ENCODE assay signal across 5 cellular contexts in genomic region chr6:85212794-85213193, GRCh38.
DNase-seq lines count a peak whose midpoint lies in the region; ATAC-seq, FAIRE-seq and TF ChIP-seq lines count a peak whose summit lies in the region.
"Not testable (repeated sequence)": the region's sequence is repeated elsewhere in the genome, so short reads cannot be mapped to it uniquely, and the experiment has no call there.

No MANE protein-coding gene starts in this region.

- H3K27me3 ChIP-seq in GM23248 (replicated peaks; ENCODE audit: insufficient read depth); HepG2 (ENCODE audit: control insufficient read depth in 1 of 2, insufficient read depth in 2 of 2, low read length in 2 of 2); osteoblast (ENCODE audit: insufficient read depth, low read length): not testable (repeated sequence)

- H3K4me1 Mint-ChIP-seq in WTC11: peaks cover 12% of the 10 kb centered on the region

- intact Hi-C loops in HepG2 (cut with micrococcal nuclease; ENCODE audit: unreplicated experiment): not testable (repeated sequence)

- TF ChIP-seq POLR2A in HepG2 (IDR thresholded peaks at IDR 0.05; ENCODE audit: insufficient read depth in 1 of 2, low read depth in 2 of 2, low read length in 2 of 2): not testable (repeated sequence)

- not testable (repeated sequence) for H3K4me3 ChIP-seq in GM23248; HepG2 (replicated peaks in 1 of 3; ENCODE audit: insufficient read depth in 1 of 3, low read depth in 2 of 3, low read length in 3 of 3); osteoblast (ENCODE audit: insufficient read depth, low read length)

- H3K9me2 ChIP-seq in GM23248 (ENCODE audit: insufficient read depth): not testable (repeated sequence)

- ATAC-seq in WTC11 (peak; percentile 34; the same call in 1 of the 2 replicates), HepG2 (peak; percentile 81)

- H3K9ac ChIP-seq in GM23248; HepG2 (ENCODE audit: insufficient read depth, low read depth, low read length): not testable (repeated sequence)

- H3F3A ChIP-seq in GM23248 (ENCODE audit: insufficient read depth): not testable (repeated sequence)

- in situ Hi-C loops in GM23248 (cut with MboI); HepG2 (cut with HindIII; ENCODE audit: extremely low pct_ligation_motif_present, low pct_unique_long_range_greater_than_20kb): not testable (repeated sequence)

- H3K4me1 ChIP-seq in GM23248 (ENCODE audit: insufficient read depth); HepG2 (ENCODE audit: insufficient read depth, low read length); osteoblast (ENCODE audit: insufficient read depth, low read length): not testable (repeated sequence)

- peaks cover 12% of the 10 kb centered on the region for H3K36me3 Mint-ChIP-seq in WTC11

- H3K36me3 ChIP-seq in GM23248 (ENCODE audit: low read depth); HepG2 (replicated peaks in 1 of 2; ENCODE audit: control insufficient read depth in 1 of 2, insufficient read depth in 2 of 2, low read length in 2 of 2); osteoblast (ENCODE audit: insufficient read depth, low read length): not testable (repeated sequence)

- TF ChIP-seq CTCF in WTC11 (IDR thresholded peaks at IDR 0.05); HepG2 (CRISPR knock-in tag; IDR thresholded peaks at IDR 0.05); osteoblast (IDR thresholded peaks at IDR 0.05; ENCODE audit: extremely low read depth, low read depth, low read length): not testable (repeated sequence)

- not testable (repeated sequence) for H2AFZ ChIP-seq in GM23248; HepG2 (ENCODE audit: low read length)
- H2AFZ ChIP-seq in osteoblast (ENCODE audit: low read length): peak overlapping the region; percentile 68

- not testable (repeated sequence) for FAIRE-seq in HepG2 (lab: Jason Lieb, UNC)

- H3K4me3 Mint-ChIP-seq in WTC11: not testable (repeated sequence)

- CTCF ChIA-PET in WTC11 (lab: Charles Lee); HepG2 (lab: Yijun Ruan, JAX; ENCODE audit: low intra/inter-chr PET ratio, low total read pairs): not testable (repeated sequence)

- not testable (repeated sequence) for H3K79me2 ChIP-seq in GM23248 (ENCODE audit: insufficient read depth); HepG2 (ENCODE audit: insufficient read depth, low read length); osteoblast (ENCODE audit: insufficient read depth, low read length)

- POLR2A ChIA-PET in WTC11 (lab: Charles Lee); HepG2 (lab: Yijun Ruan, JAX): not testable (repeated sequence)

- WGBS in GM23248 (ENCODE audit: low coverage in 1 of 2, low lambda C conversion rate in 2 of 2, missing lambda C conversion rate in 2 of 2), 2 experiments: 6 to 15% methylated on average over 5 of the region's 5 CpGs
- WGBS in HepG2 (ENCODE audit: low lambda C conversion rate): 0% methylated on average over 1 of the region's 5 CpGs

- not testable (repeated sequence) for TF ChIP-seq RAD21 in HepG2 (CRISPR knock-in tag; IDR thresholded peaks at IDR 0.05)

- peaks cover 57% of the 10 kb centered on the region for H3K9me3 Mint-ChIP-seq in WTC11

- not testable (repeated sequence) for H3K27ac Mint-ChIP-seq in WTC11

- not testable (repeated sequence) for BruUV-seq in HepG2 (replicated peaks; lab: Mats Ljungman, UMichigan)

- not testable (repeated sequence) for H3K9me3 ChIP-seq in GM23248 (ENCODE audit: low read depth); HepG2 (ENCODE audit: low read length); osteoblast (ENCODE audit: low read depth, low read length)

- DNase-seq in DMS53 (lab: John Stamatoyannopoulos, UW): peak; percentile 24
- DNase-seq in GM23248: peak; percentile 13
- DNase-seq in WTC11 (ENCODE audit: low spot score); osteoblast (ENCODE audit: insufficient read length, low spot score, missing footprints): not testable (repeated sequence)
- DNase-seq in HepG2 (ENCODE audit: low spot score): peak; percentile 39

- TF ChIP-seq EP300 in HepG2 (IDR thresholded peaks at IDR 0.05; ENCODE audit: low read depth in 2 of 2, low read length in 2 of 2); HepG2 (CRISPR knock-in tag; IDR thresholded peaks at IDR 0.05; ENCODE audit: borderline replicate concordance): not testable (repeated sequence)

- not testable (repeated sequence) for H4K20me1 ChIP-seq in GM23248 (ENCODE audit: insufficient read depth); HepG2 (ENCODE audit: insufficient read depth, low read length); osteoblast (ENCODE audit: insufficient read depth, low read length)

- not testable (repeated sequence) for H3K27ac ChIP-seq in GM23248; HepG2 (ENCODE audit: extremely low read length, insufficient read depth, low read length); osteoblast (ENCODE audit: low read depth, low read length)

- not testable (repeated sequence) for H3K27me3 Mint-ChIP-seq in WTC11 (ENCODE audit: low read depth)

- H3K4me2 ChIP-seq in GM23248 (ENCODE audit: unreplicated experiment); HepG2 (ENCODE audit: low read depth, low read length); osteoblast (ENCODE audit: insufficient read depth, low read length): not testable (repeated sequence)

TF ChIP-seq in HepG2, 621 proteins besides CTCF, POLR2A, EP300 and RAD21:
- TF ChIP-seq, protein P1, sequence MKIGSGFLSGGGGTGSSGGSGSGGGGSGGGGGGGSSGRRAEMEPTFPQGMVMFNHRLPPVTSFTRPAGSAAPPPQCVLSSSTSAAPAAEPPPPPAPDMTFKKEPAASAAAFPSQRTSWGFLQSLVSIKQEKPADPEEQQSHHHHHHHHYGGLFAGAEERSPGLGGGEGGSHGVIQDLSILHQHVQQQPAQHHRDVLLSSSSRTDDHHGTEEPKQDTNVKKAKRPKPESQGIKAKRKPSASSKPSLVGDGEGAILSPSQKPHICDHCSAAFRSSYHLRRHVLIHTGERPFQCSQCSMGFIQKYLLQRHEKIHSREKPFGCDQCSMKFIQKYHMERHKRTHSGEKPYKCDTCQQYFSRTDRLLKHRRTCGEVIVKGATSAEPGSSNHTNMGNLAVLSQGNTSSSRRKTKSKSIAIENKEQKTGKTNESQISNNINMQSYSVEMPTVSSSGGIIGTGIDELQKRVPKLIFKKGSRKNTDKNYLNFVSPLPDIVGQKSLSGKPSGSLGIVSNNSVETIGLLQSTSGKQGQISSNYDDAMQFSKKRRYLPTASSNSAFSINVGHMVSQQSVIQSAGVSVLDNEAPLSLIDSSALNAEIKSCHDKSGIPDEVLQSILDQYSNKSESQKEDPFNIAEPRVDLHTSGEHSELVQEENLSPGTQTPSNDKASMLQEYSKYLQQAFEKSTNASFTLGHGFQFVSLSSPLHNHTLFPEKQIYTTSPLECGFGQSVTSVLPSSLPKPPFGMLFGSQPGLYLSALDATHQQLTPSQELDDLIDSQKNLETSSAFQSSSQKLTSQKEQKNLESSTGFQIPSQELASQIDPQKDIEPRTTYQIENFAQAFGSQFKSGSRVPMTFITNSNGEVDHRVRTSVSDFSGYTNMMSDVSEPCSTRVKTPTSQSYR (CRISPR knock-in tag; IDR thresholded peaks at IDR 0.05; ENCODE audit: borderline replicate concordance): peak; percentile 66; the same call in 1 of the 2 replicates
- TF ChIP-seq HNF4A (CRISPR knock-in tag; IDR thresholded peaks at IDR 0.05): peak; percentile 49
- TF ChIP-seq, protein P2, sequence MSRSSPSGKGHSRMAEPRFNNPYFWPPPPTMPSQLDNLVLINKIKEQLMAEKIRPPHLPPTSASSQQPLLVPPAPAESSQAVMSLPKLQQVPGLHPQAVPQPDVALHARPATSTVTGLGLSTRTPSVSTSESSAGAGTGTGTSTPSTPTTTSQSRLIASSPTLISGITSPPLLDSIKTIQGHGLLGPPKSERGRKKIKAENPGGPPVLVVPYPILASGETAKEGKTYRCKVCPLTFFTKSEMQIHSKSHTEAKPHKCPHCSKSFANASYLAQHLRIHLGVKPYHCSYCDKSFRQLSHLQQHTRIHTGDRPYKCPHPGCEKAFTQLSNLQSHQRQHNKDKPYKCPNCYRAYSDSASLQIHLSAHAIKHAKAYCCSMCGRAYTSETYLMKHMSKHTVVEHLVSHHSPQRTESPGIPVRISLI (CRISPR knock-in tag; IDR thresholded peaks at IDR 0.05; ENCODE audit: borderline replicate concordance): peak; percentile 43; the same call in 1 of the 2 replicates
